8 cellular contexts compared by ENCODE assay signal in genomic region chr3:49539659-49540560, GRCh38. TPM values are rescaled to one million over a fixed set of nuclear protein-coding genes. Genes with fewer than 3 reads are reported as not detected.
DNase-seq lines count a peak whose midpoint lies in the region; ATAC-seq and TF ChIP-seq lines count a peak whose summit lies in the region.

No MANE protein-coding gene starts in this region.

- H3K36me3 Mint-ChIP-seq in T-cell (no peaks in the 10 kb centered on the region), progenitor cell of endocrine pancreas (ENCODE audit: insufficient read depth) (no peaks in the 10 kb centered on the region)

- H3K27me3 Mint-ChIP-seq in T-cell (peaks cover 2 to 8% of the 10 kb centered on the region in 2 donors), progenitor cell of endocrine pancreas (peaks cover 18% of the 10 kb centered on the region)

- H3K4me1 Mint-ChIP-seq in T-cell, result peaks cover 3 to 8% (median 5%) of the 10 kb centered on the region in 3 donors
- H3K4me1 Mint-ChIP-seq in progenitor cell of endocrine pancreas (ENCODE audit: low read depth), result peaks cover 10% of the 10 kb centered on the region

- H3K9me3 ChIP-seq in heart right ventricle, result no peaks in the 10 kb centered on the region

- H3K36me3 ChIP-seq in heart right ventricle, result peaks cover 0 to 8% (median 0%) of the 10 kb centered on the region in 9 donors

- H3K27ac ChIP-seq in heart right ventricle, result peak overlapping the region in 9 of 10 donors; percentile 72 to 89 (median 82)

- H3K9me3 Mint-ChIP-seq in T-cell, result no peaks in the 10 kb centered on the region
- no peaks in the 10 kb centered on the region for H3K9me3 Mint-ChIP-seq in progenitor cell of endocrine pancreas (ENCODE audit: low read depth)

- CTCF ChIA-PET in T-cell (lab: Charles Lee), result interaction anchor here (0.5 to 2.9 kb wide), 18 partner anchors 9 to 701 kb away, joined by 3 to 66 read pairs (median 4); partner anchors contain the start of genes BSN (in 1 of the 2), GMPPB (in 1 of the 2) and MON1A (in 1 of the 2)

- peaks cover 0 to 3% (median 0%) of the 10 kb centered on the region in 7 donors for H3K27me3 ChIP-seq in heart right ventricle

- WGBS in heart right ventricle, 2 donors, result 1% methylated on average over 62 to 63 of the region's 63 CpGs

- TF ChIP-seq CTCF in GM13977 (IDR thresholded peaks at IDR 0.05; ENCODE audit: extremely low read depth, insufficient read depth, missing control alignments) (peak; percentile 96), heart right ventricle (IDR thresholded peaks at IDR 0.05) (peak; percentile 85 to 94 (median 91)), progenitor cell of endocrine pancreas (IDR thresholded peaks at IDR 0.05; ENCODE audit: unreplicated experiment) (peak; percentile 90)

- POLR2A ChIA-PET in T-cell (lab: Charles Lee), result interaction anchor here in 1 of 2 donors (1.3 kb wide), 1 partner anchor 133 kb away, joined by 3 read pairs; no protein-coding TSS in a partner anchor

- ATAC-seq in HG02870 (IDR thresholded peaks at IDR 0.05; ENCODE audit: unreplicated experiment) (peak; percentile 91), T-cell (replicated peaks in 1 of 4) (peak; percentile 91 to 97 (median 94)), heart right ventricle (peak; percentile 97 to 99 (median 98))

- in situ Hi-C loops in GM13977 (cut with MboI; ENCODE audit: low pct_unique_long_range_greater_than_20kb, low sequenced_read_pairs, unreplicated experiment), result loop anchor here (10.0 kb wide), 1 partner anchor 135 kb away; the partner anchor contains the start of gene APEH

- intact Hi-C loops in heart right ventricle (cut with DNase I), result loop anchor here (1.0 to 5.0 kb wide), 5 partner anchors 127 to 367 kb away; partner anchors contain the start of gene APEH (in 1 of the 10)

- DNase-seq in GM13977 (ENCODE audit: low spot score) (peak; percentile 96), NCI-H146 (lab: John Stamatoyannopoulos, UW) (peak; percentile 88), T-cell (peak; percentile 62 to 96 (median 87)), amniotic epithelial cell (ENCODE audit: low read depth) (peak; percentile 89), heart right ventricle (peak; percentile 92 to 96), progenitor cell of endocrine pancreas (ENCODE audit: low spot score, unreplicated experiment) (peak; percentile 95), ureter (ENCODE audit: low spot score) (peak; percentile 95)

- peak overlapping the region; percentile 46 to 73 for H3K27ac Mint-ChIP-seq in T-cell
- peak overlapping the region; percentile 86 for H3K27ac Mint-ChIP-seq in progenitor cell of endocrine pancreas

- H3K4me1 ChIP-seq in heart right ventricle, result peaks cover 0 to 15% (median 6%) of the 10 kb centered on the region in 9 donors

- H3K4me3 Mint-ChIP-seq in T-cell (peak overlapping the region; percentile 74 to 78 (median 76)), progenitor cell of endocrine pancreas (ENCODE audit: low read depth) (peak overlapping the region; percentile 72)

- peak overlapping the region in 9 of 10 donors; percentile 44 to 78 (median 58) for H3K4me3 ChIP-seq in heart right ventricle

RNA-seq across cellular contexts. Expression of gene BSN, which starts 14.4 kb away (rescaled TPM):
- total RNA-seq in T-cell, result under 1 TPM; 0.08 to 0.44 (median 0.32) TPM
- 1 to 10 TPM in 4 of 10 donors, under 1 TPM in 6; 0.17 to 1.4 (median 0.68) TPM for total RNA-seq in heart right ventricle
- under 1 TPM; 0.06 to 0.37 TPM for polyA plus RNA-seq in heart right ventricle
- 3.0 and 3.8 TPM in 2 replicates for total RNA-seq in progenitor cell of endocrine pancreas
- total RNA-seq in ureter, result 2.4 TPM

Comparison
In these comparisons a context has a peak if more than half of its experiments do, and no peak if none do; other contexts are left out.
1. Peak in every context shown above with its lines: DNase-seq, ATAC-seq, H3K4me3 ChIP-seq and H3K27ac ChIP-seq.